Comparison of ENCODE assay signal across 1 cellular context in genomic region chr6:135535989-135536414, GRCh38.
TF ChIP-seq lines count a peak whose summit lies in the region.

No MANE protein-coding gene starts in this region.

TF ChIP-seq in K562, 482 proteins besides CTCF, POLR2A, EP300 and RAD21 (continued from another document):
- TF ChIP-seq, protein P1, sequence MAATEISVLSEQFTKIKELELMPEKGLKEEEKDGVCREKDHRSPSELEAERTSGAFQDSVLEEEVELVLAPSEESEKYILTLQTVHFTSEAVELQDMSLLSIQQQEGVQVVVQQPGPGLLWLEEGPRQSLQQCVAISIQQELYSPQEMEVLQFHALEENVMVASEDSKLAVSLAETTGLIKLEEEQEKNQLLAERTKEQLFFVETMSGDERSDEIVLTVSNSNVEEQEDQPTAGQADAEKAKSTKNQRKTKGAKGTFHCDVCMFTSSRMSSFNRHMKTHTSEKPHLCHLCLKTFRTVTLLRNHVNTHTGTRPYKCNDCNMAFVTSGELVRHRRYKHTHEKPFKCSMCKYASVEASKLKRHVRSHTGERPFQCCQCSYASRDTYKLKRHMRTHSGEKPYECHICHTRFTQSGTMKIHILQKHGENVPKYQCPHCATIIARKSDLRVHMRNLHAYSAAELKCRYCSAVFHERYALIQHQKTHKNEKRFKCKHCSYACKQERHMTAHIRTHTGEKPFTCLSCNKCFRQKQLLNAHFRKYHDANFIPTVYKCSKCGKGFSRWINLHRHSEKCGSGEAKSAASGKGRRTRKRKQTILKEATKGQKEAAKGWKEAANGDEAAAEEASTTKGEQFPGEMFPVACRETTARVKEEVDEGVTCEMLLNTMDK (IDR thresholded peaks at IDR 0.05; ENCODE audit: borderline replicate concordance, insufficient read depth, low read depth, low read length, poor library complexity, severe bottlenecking): peak; percentile 37
